In the genomic region with DNA sequence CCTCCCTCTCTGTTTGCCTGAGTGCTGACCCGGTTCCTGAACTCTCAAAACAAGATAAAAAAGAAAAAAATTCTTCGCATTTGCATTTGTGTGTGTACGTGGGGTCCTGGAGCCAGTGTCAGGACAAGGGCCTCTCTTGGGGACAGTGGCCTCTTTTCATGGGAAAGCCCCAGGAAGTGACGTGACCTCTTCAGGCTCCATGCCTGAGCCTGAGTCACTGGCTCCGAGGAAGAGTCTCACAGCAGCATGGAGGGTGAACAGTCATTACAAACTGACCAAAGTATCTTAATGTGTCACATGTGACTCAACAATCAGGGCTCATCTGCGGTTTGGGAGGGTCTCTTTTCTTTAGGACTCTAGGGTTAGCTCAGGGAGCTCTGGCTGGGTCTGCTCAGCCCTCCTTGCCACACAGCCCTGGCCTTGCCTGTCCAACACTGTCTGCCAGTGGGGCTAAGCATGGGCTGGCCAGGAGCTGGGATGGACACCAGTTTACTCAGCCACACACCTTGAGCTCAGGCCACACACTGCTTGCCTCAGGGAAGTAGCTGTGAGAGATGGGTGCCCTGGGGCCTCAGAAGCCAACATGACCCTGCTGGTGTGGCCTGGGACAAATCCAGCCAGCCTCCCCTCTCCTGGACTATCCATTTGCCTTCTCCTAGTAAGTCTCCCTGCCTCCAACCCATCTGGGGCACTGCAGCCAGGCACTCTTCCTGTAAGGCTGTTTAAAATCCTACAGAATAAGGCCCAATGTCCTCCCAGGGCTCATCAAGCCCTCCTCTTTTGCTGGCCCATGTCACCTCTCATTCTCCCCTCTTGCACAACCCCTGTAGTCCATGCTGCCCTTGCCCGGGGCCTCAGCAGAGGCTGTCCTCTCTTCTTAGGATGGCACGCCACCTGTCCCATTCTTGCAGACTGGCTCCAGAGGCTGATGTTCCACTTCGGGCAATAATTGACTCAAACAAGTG, we compare ENCODE assay signal across 8 cellular contexts. TPM values are rescaled to one million over a fixed set of nuclear protein-coding genes. Genes with fewer than 3 reads are reported as not detected.
DNase-seq lines count a peak whose midpoint lies in the region; ATAC-seq and TF ChIP-seq lines count a peak whose summit lies in the region.

No MANE protein-coding gene starts in this region.

- H3K4me1 ChIP-seq in neuron (ENCODE audit: insufficient read depth, low read length), result peaks cover 10% of the 10 kb centered on the region

- H3K4me1 Mint-ChIP-seq in endothelial cell (ENCODE audit: unreplicated experiment), result peaks cover 6% of the 10 kb centered on the region

- no peaks in the 10 kb centered on the region for H3K9me3 ChIP-seq in neuron (ENCODE audit: low read length)

- peak; percentile 75 for ATAC-seq in HG03175 (IDR thresholded peaks at IDR 0.05; ENCODE audit: unreplicated experiment)

- no peaks in the 10 kb centered on the region for H3K36me3 Mint-ChIP-seq in endothelial cell (ENCODE audit: low read depth, unreplicated experiment)

- H3K4me3 ChIP-seq in AG09309 (ENCODE audit: control insufficient read depth, low read depth, low read length) (no peak overlapping the region), neuron (ENCODE audit: low read length) (no peak overlapping the region)

- peak overlapping the region; percentile 64 for H2AFZ ChIP-seq in neuron (ENCODE audit: low read depth, low read length)

- DNase-seq in AG09309 (ENCODE audit: low read depth) (peak; percentile 38), GM19238 (ENCODE audit: insufficient read length, low spot score) (peak; percentile 66), endothelial cell (ENCODE audit: low spot score) (no peak), cerebellar cortex (ENCODE audit: low spot score) (no peak), SKM-1 treated with dmso at 0.1 percent for 144 hours (lab: John Stamatoyannopoulos, UW; ENCODE audit: unreplicated experiment) (no peak)
- DNase-seq in activated CD4-positive, CD25-positive, alpha-beta regulatory T cell treated with anti-CD3 and anti-CD28 coated beads, Interleukin-2, amount 50 U/mL, for 16 hours (ENCODE audit: low read depth, low spot score), result peak; percentile 20

- no peak overlapping the region for H3K4me3 Mint-ChIP-seq in endothelial cell (ENCODE audit: unreplicated experiment)

- peak overlapping the region; percentile 62 for H3K27ac Mint-ChIP-seq in endothelial cell (ENCODE audit: unreplicated experiment)

- H3K27me3 Mint-ChIP-seq in endothelial cell (ENCODE audit: unreplicated experiment), result peaks cover 10% of the 10 kb centered on the region

- H3K27me3 ChIP-seq in neuron (ENCODE audit: insufficient read depth, low read length), result no peaks in the 10 kb centered on the region

- no peaks in the 10 kb centered on the region for H3K36me3 ChIP-seq in neuron (ENCODE audit: insufficient read depth, low read length)

- TF ChIP-seq CTCF in AG09309 (IDR thresholded peaks at IDR 0.05; ENCODE audit: control insufficient read depth, insufficient read depth, low read depth, low read length, missing control alignments) (no peak), endothelial cell (IDR thresholded peaks at IDR 0.05; ENCODE audit: unreplicated experiment) (no peak)

- no peaks in the 10 kb centered on the region for H3K9me3 Mint-ChIP-seq in endothelial cell (ENCODE audit: unreplicated experiment)

RNA-seq across cellular contexts. Expression of gene TMEM273, which starts 10.5 kb away (rescaled TPM):
- 1.6 TPM for total RNA-seq in endothelial cell (ENCODE audit: unreplicated experiment)

RNA-seq across cellular contexts. Expression of gene FAM170B, which starts 43.9 kb away (rescaled TPM):
- total RNA-seq in endothelial cell (ENCODE audit: unreplicated experiment), result not detected

Comparison
In these comparisons a context has a peak if more than half of its experiments do, and no peak if none do; other contexts are left out.
1. DNase-seq: peak in AG09309 (single experiment), GM19238 (single experiment) and activated CD4-positive, CD25-positive, alpha-beta regulatory T cell treated with anti-CD3 and anti-CD28 coated beads, Interleukin-2, amount 50 U/mL, for 16 hours (single experiment); none in endothelial cell (single experiment), cerebellar cortex (single experiment) and SKM-1 treated with dmso at 0.1 percent for 144 hours (single experiment).